8 cellular contexts compared by ENCODE assay signal in the genomic region with DNA sequence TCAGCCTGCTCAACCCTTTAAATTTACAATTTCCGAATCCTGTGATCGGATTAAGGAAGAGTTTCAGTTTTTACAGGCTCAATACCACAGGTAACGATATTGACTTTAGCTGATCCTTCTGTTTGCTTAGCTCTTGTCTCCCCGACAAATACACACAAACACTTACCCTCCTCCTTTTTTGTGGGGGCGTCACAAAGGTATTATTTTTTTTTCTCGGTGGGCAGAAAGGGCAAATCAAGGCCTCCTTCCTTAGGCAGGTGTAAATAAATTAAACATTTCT. TPM values are rescaled to one million over a fixed set of nuclear protein-coding genes. Genes with fewer than 3 reads are reported as not detected.
A peak's percentile ranks its signal among the peaks of the same experiment; 100 is the strongest.
DNase-seq lines count a peak whose midpoint lies in the region; ATAC-seq and TF ChIP-seq lines count a peak whose summit lies in the region.

No MANE protein-coding gene starts in this region.

- H3K4me3 Mint-ChIP-seq in T-helper 1 cell treated with Interleukin-12 subunit alpha and Interleukin-12 subunit beta and Interleukin-4 antibody, amounts not matched to agents 30 μg/mL and 1 μg/mL, for 36 hours, result peak overlapping the region; percentile 87
- H3K4me3 Mint-ChIP-seq in activated CD8-positive, alpha-beta T cell treated with anti-CD3 and anti-CD28 coated beads, Interleukin-2, amount 10 ng/mL, durations not matched to agents 7 days and 5 days, result peak overlapping the region; percentile 87

- H3K4me1 ChIP-seq in testis, result peaks cover 5% of the 10 kb centered on the region

- H3K27me3 Mint-ChIP-seq in T-helper 1 cell treated with Interleukin-12 subunit alpha and Interleukin-12 subunit beta and Interleukin-4 antibody, amounts not matched to agents 30 μg/mL and 1 μg/mL, for 36 hours (ENCODE audit: low read depth), result peaks cover 10% of the 10 kb centered on the region
- H3K27me3 Mint-ChIP-seq in activated CD8-positive, alpha-beta T cell treated with anti-CD3 and anti-CD28 coated beads, Interleukin-2, amount 10 ng/mL, durations not matched to agents 7 days and 5 days (ENCODE audit: low read depth), result peaks cover 2% of the 10 kb centered on the region

- CTCF ChIA-PET in activated CD8-positive, alpha-beta T cell treated with anti-CD3 and anti-CD28 coated beads, Interleukin-2, amount 10 ng/mL, durations not matched to agents 7 days and 5 days (lab: Charles Lee), result interaction anchor here (0.9 to 1.1 kb wide), 2 partner anchors 13 to 57 kb away, joined by 3 read pairs; no protein-coding TSS in a partner anchor

- no peaks in the 10 kb centered on the region for H3K9me3 Mint-ChIP-seq in T-helper 1 cell treated with Interleukin-12 subunit alpha and Interleukin-12 subunit beta and Interleukin-4 antibody, amounts not matched to agents 30 μg/mL and 1 μg/mL, for 36 hours
- H3K9me3 Mint-ChIP-seq in activated CD8-positive, alpha-beta T cell treated with anti-CD3 and anti-CD28 coated beads, Interleukin-2, amount 10 ng/mL, durations not matched to agents 7 days and 5 days (ENCODE audit: insufficient read depth), result no peaks in the 10 kb centered on the region

- peaks cover 15% of the 10 kb centered on the region for H3K36me3 Mint-ChIP-seq in T-helper 1 cell treated with Interleukin-12 subunit alpha and Interleukin-12 subunit beta and Interleukin-4 antibody, amounts not matched to agents 30 μg/mL and 1 μg/mL, for 36 hours (ENCODE audit: low read depth)
- peaks cover 37% of the 10 kb centered on the region for H3K36me3 Mint-ChIP-seq in activated CD8-positive, alpha-beta T cell treated with anti-CD3 and anti-CD28 coated beads, Interleukin-2, amount 10 ng/mL, durations not matched to agents 7 days and 5 days (ENCODE audit: low read depth)

- peaks cover 22% of the 10 kb centered on the region for H3K4me1 Mint-ChIP-seq in T-helper 1 cell treated with Interleukin-12 subunit alpha and Interleukin-12 subunit beta and Interleukin-4 antibody, amounts not matched to agents 30 μg/mL and 1 μg/mL, for 36 hours (ENCODE audit: low read depth)
- peaks cover 46% of the 10 kb centered on the region for H3K4me1 Mint-ChIP-seq in activated CD8-positive, alpha-beta T cell treated with anti-CD3 and anti-CD28 coated beads, Interleukin-2, amount 10 ng/mL, durations not matched to agents 7 days and 5 days (ENCODE audit: low read depth)

- DNase-seq in T-helper 1 cell (no peak), kidney epithelial cell (ENCODE audit: low read depth) (no peak), testis (no peak), sciatic nerve (ENCODE audit: low spot score) (no peak)
- DNase-seq in activated CD8-positive, alpha-beta T cell treated with anti-CD3 and anti-CD28 coated beads, Interleukin-2, amount 10 ng/mL, durations not matched to agents 7 days and 5 days, result no peak

- H3K9me3 ChIP-seq in testis, result no peaks in the 10 kb centered on the region

- intact Hi-C loops in testis (cut with DNase I; ENCODE audit: low total_unique reads), result no loop called here
- intact Hi-C loops in sciatic nerve (cut with DNase I), result no loop called here

- peak overlapping the region; percentile 94 to 95 for H3K27ac ChIP-seq in testis

- POLR2A ChIA-PET in activated CD8-positive, alpha-beta T cell treated with anti-CD3 and anti-CD28 coated beads, Interleukin-2, amount 10 ng/mL, durations not matched to agents 7 days and 5 days (lab: Charles Lee), result interaction anchor here (0.6 to 1.1 kb wide), 3 partner anchors 21 to 59 kb away, joined by 3 to 5 read pairs (median 4); no protein-coding TSS in a partner anchor

- H3K4me3 ChIP-seq in kidney epithelial cell (ENCODE audit: low read depth, low read length), result peak overlapping the region; percentile 80
- peak overlapping the region; percentile 84 to 92 for H3K4me3 ChIP-seq in testis

- WGBS in testis, 2 donors, result 11 to 19% methylated on average over 6 of the region's 6 CpGs

- no peak for ATAC-seq in activated CD8-positive, alpha-beta T cell treated with anti-CD3 and anti-CD28 coated beads, Interleukin-2, amount 10 ng/mL, durations not matched to agents 7 days and 5 days
- ATAC-seq in GM21390 (IDR thresholded peaks at IDR 0.05; ENCODE audit: unreplicated experiment), result no peak
- ATAC-seq in sciatic nerve, result no peak
- ATAC-seq in HG03045 (IDR thresholded peaks at IDR 0.05; ENCODE audit: unreplicated experiment), result no peak

- H3K36me3 ChIP-seq in kidney epithelial cell (ENCODE audit: control insufficient read depth, insufficient read depth, low read length), result no peaks in the 10 kb centered on the region
- no peaks in the 10 kb centered on the region for H3K36me3 ChIP-seq in testis (ENCODE audit: low read depth, missing control alignments)

- no peak for TF ChIP-seq CTCF in kidney epithelial cell (IDR thresholded peaks at IDR 0.05; ENCODE audit: insufficient read depth, low read length, poor library complexity, severe bottlenecking)
- TF ChIP-seq CTCF in testis (IDR thresholded peaks at IDR 0.05), result no peak

- H3K27me3 ChIP-seq in kidney epithelial cell (ENCODE audit: control insufficient read depth, insufficient read depth, low read length) (no peaks in the 10 kb centered on the region), testis (no peaks in the 10 kb centered on the region)

- no peak for TF ChIP-seq POLR2A in testis (IDR thresholded peaks at IDR 0.05)

- H3K27ac Mint-ChIP-seq in T-helper 1 cell treated with Interleukin-12 subunit alpha and Interleukin-12 subunit beta and Interleukin-4 antibody, amounts not matched to agents 30 μg/mL and 1 μg/mL, for 36 hours, result peak overlapping the region; percentile 90
- H3K27ac Mint-ChIP-seq in activated CD8-positive, alpha-beta T cell treated with anti-CD3 and anti-CD28 coated beads, Interleukin-2, amount 10 ng/mL, durations not matched to agents 7 days and 5 days, result peak overlapping the region; percentile 83

RNA-seq across cellular contexts. Expression of a gene that starts 1.9 kb away (rescaled TPM):
- 10 to 100 TPM; 47.7 to 51.8 TPM for total RNA-seq in activated CD8-positive, alpha-beta T cell treated with anti-CD3 and anti-CD28 coated beads, Interleukin-2, amount 10 ng/mL, durations not matched to agents 7 days and 5 days
- total RNA-seq in kidney epithelial cell, result 12.7 and 17.2 TPM in 2 replicates
- total RNA-seq in testis, result 100 to 1,000 TPM; 223 to 311 TPM
- polyA plus RNA-seq in testis (ENCODE audit: insufficient read depth, low read depth, low replicate concordance), result 292 TPM
- 36.2 TPM for total RNA-seq in sciatic nerve
